In the genomic region with DNA sequence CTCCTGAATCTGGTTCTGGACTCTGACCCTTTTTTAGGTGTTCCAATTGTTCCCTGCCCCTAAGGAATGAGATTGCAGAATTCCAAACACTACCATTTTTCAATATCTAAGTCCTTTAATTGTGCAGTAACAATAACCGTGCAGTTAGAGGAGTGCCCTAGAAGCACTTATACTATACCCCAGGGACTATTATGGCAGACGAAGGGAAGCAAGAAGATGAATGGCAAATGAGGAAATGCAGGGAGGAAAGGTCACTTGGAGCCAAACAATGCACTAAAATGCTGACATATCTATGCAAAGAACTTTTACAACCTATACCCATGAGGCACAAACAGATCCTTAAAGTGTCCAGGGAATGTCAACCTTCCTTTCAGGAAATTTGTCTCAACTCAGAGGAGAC, we compare ENCODE assay signal across 20 cellular contexts.
"Had no signal": no experiment of that assay in that cellular context is flagged by ENCODE, and none has a peak within 500 bp of the region (broad histone marks: within the 10 kb centered on the region; RNA-seq: fewer than 3 reads in every experiment).

No MANE protein-coding gene starts in this region.

- H3K36me3 ChIP-seq: breast epithelium, heart left ventricle, spleen, thoracic aorta, upper lobe of right lung, WERI-Rb-1 had no signal

- H3K27me3 ChIP-seq: breast epithelium, spleen, upper lobe of right lung had no signal

- H3K27ac ChIP-seq: breast epithelium, heart left ventricle, spleen, thoracic aorta, upper lobe of right lung, WERI-Rb-1 had no signal

- DNase-seq: activated CD4-positive, alpha-beta T cell treated with anti-CD3 and anti-CD28 coated beads for 1 hour; activated naive CD4-positive, alpha-beta T cell treated with Interleukin-2 at 50 U/mL for 16 hours; activated naive CD8-positive, alpha-beta T cell treated with anti-CD3 and anti-CD28 coated beads for 36 hours; activated T-cell treated with anti-CD3 and anti-CD28 coated beads, Interleukin-2, amount 50 U/mL, for 1 hour; heart left ventricle; mesendoderm; naive B cell; nucleus accumbens; spleen; stimulated activated CD4-positive, alpha-beta T cell treated with anti-CD3 and anti-CD28 coated beads, Interleukin-4, amount 100 ng/mL, for 1 hour; stimulated activated naive CD4-positive, alpha-beta T cell treated with Interleukin-2 at 50 U/mL for 16 hours; T-helper 1 cell; upper lobe of right lung; WERI-Rb-1 had no signal

- H3K4me3 ChIP-seq: breast epithelium, heart left ventricle, spleen, thoracic aorta, upper lobe of right lung had no signal

- H3K9me3 ChIP-seq: breast epithelium, heart left ventricle, spleen, thoracic aorta, upper lobe of right lung had no signal

- FAIRE-seq: astrocyte, colon, islet of Langerhans, TTC549 had no signal

- H3K4me1 ChIP-seq: breast epithelium, heart left ventricle, spleen, upper lobe of right lung had no signal
